9 cellular contexts compared by ENCODE assay signal in the genomic region with DNA sequence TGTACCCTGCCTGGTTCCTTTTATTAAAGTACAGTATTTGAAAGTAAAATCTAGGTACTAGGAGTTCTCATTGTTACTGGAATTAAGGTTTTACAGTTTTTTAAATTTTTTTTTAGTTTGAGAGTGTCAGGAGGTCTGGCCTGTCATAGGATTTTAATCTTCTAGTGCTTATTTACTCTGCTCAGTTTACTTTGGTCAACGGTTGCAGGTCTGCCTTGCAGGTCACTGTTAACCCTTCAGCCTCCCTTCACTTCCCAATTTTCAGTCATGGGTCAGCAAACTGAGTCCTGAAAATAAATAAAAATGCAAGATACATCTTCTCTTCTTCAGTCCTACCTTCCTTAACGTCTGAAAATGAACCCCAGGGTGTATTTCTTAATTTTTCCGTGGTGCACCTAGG.
"Had no signal": no experiment of that assay in that cellular context is flagged by ENCODE, and none has a peak within 500 bp of the region (broad histone marks: within the 10 kb centered on the region; RNA-seq: fewer than 3 reads in every experiment).

No MANE protein-coding gene starts in this region.

- DNase-seq: GM23248, GOT3, H7, HFFc6, IMR-90, KBM-7 had no signal

- H3K36me3 ChIP-seq: HAP-1 had no signal

- H3K27ac ChIP-seq: GM23248, KMS-11 had no signal

- ATAC-seq: HCT116 had no signal

- H2AFZ ChIP-seq: GM23248 had no signal

- H3K9ac ChIP-seq: GM23248, KMS-11 had no signal

- H3K9me3 ChIP-seq: HAP-1 had no signal

- H3K4me3 ChIP-seq: GM23248, HAP-1 had no signal

- H3K4me2 ChIP-seq: KMS-11 had no signal
